ENCODE assay signal across 8 cellular contexts in genomic region chr1:32107742-32108661, GRCh38. TPM values are rescaled to one million over a fixed set of nuclear protein-coding genes. Genes with fewer than 3 reads are reported as not detected.
DNase-seq lines count a peak whose midpoint lies in the region; FAIRE-seq and TF ChIP-seq lines count a peak whose summit lies in the region.

TSS of gene KPNA6 (plus strand) at chr1:32108056. CDS start at chr1:32108131, 75 bp downstream.

- H3K9ac ChIP-seq in neuronal stem cell (ENCODE audit: low read depth, low read length, poor library complexity), result peak within 1 kb of the TSS; percentile 90
- peak within 1 kb of the TSS; percentile 99 to 100 (median 100) for H3K9ac ChIP-seq in subcutaneous abdominal adipose tissue (ENCODE audit: low read length in 5 of 5)

- no peak for FAIRE-seq in frontal cortex (lab: Jason Lieb, UNC)

- H3K23ac ChIP-seq in neuronal stem cell (ENCODE audit: low read depth, low read length, poor library complexity), result peak within 1 kb of the TSS; percentile 92

- no peaks in the 10 kb centered on the region for H3K27me3 ChIP-seq in neuronal stem cell (ENCODE audit: control insufficient read depth in 3 of 3, insufficient read depth in 3 of 3, low read depth in 1 of 3, low read length in 3 of 3)
- no peaks in the 10 kb centered on the region for H3K27me3 ChIP-seq in subcutaneous abdominal adipose tissue (ENCODE audit: control insufficient read depth in 5 of 5, insufficient read depth in 4 of 5, low read length in 5 of 5)

- peaks cover 4% of the 10 kb centered on the region for H3K79me1 ChIP-seq in neuronal stem cell (ENCODE audit: low read depth, low read length)

- DNase-seq in ELF-1 (ENCODE audit: low read depth, low spot score) (peak; percentile 91), HCEC 1CT (peak; percentile 96), NB4 (ENCODE audit: low read depth) (peak; percentile 96), SK-N-DZ (ENCODE audit: low spot score) (peak; percentile 95), frontal cortex (ENCODE audit: low spot score in 2 of 2) (peak; percentile 64 to 75), neuronal stem cell (ENCODE audit: low spot score) (peak; percentile 92)
- DNase-seq in activated naive CD4-positive, alpha-beta T cell treated with Interleukin-2 at 50 U/mL for 16 hours, result peak; percentile 92

- peak; percentile 55 for TF ChIP-seq POLR2A in NB4 (IDR thresholded peaks at IDR 0.05; ENCODE audit: extremely low read depth, insufficient read length)

- no peak within 1 kb of the TSS for H2BK120ac ChIP-seq in neuronal stem cell (ENCODE audit: low read depth, low read length)

- no peak within 1 kb of the TSS for H4K91ac ChIP-seq in neuronal stem cell (ENCODE audit: low read depth, low read length, poor library complexity)

- H3K4me3 ChIP-seq in NB4 (ENCODE audit: low read depth, low read length) (peak within 1 kb of the TSS; percentile 99), neuronal stem cell (ENCODE audit: low read length in 2 of 2) (peak within 1 kb of the TSS; percentile 93 to 99), subcutaneous abdominal adipose tissue (ENCODE audit: low read depth in 1 of 5, low read length in 5 of 5) (peak within 1 kb of the TSS; percentile 88 to 100 (median 97))

- peak within 1 kb of the TSS; percentile 73 for H2AK5ac ChIP-seq in neuronal stem cell (ENCODE audit: low read depth, low read length)

- peak within 1 kb of the TSS; percentile 58 for H3K18ac ChIP-seq in neuronal stem cell (ENCODE audit: low read length)

- TF ChIP-seq CTCF in NB4 (IDR thresholded peaks at IDR 0.05; ENCODE audit: low read depth, low read length), result no peak

- H2BK15ac ChIP-seq in neuronal stem cell (ENCODE audit: low read length), result no peak within 1 kb of the TSS

- no peak within 1 kb of the TSS for H4K8ac ChIP-seq in neuronal stem cell (ENCODE audit: low read depth, low read length)

- no peak within 1 kb of the TSS for H2BK12ac ChIP-seq in neuronal stem cell (ENCODE audit: low read length)

- peak within 1 kb of the TSS; percentile 70 for H3K4me2 ChIP-seq in neuronal stem cell (ENCODE audit: insufficient read depth, low read length, poor library complexity, severe bottlenecking)

- H3K36me3 ChIP-seq in neuronal stem cell (replicated peaks in 1 of 2; ENCODE audit: control insufficient read depth in 2 of 2, insufficient read depth in 2 of 2, low read length in 2 of 2), result peaks cover 0 to 18% of the 10 kb centered on the region in 2 donors
- peaks cover 0 to under 1% (median 0%) of the 10 kb centered on the region in 5 donors for H3K36me3 ChIP-seq in subcutaneous abdominal adipose tissue (ENCODE audit: control insufficient read depth in 5 of 5, insufficient read depth in 5 of 5, low read length in 5 of 5)

- no peaks in the 10 kb centered on the region for H3K9me3 ChIP-seq in neuronal stem cell (replicated peaks in 1 of 2; ENCODE audit: control insufficient read depth in 2 of 2, insufficient read depth in 1 of 2, low read depth in 1 of 2, low read length in 2 of 2)
- H3K9me3 ChIP-seq in subcutaneous abdominal adipose tissue (ENCODE audit: control insufficient read depth in 5 of 5, low read length in 5 of 5), result no peaks in the 10 kb centered on the region

- WGBS in neuronal stem cell (ENCODE audit: extremely low coverage in 2 of 2, insufficient read length in 2 of 2, insufficient replicate concordance in 1 of 2), 2 donors, result no CpG with 5 or more reads among the region's 45 CpGs

- peak within 1 kb of the TSS; percentile 85 for H2AFZ ChIP-seq in neuronal stem cell (ENCODE audit: low read length)

- H3K14ac ChIP-seq in neuronal stem cell (ENCODE audit: low read length), result peak within 1 kb of the TSS; percentile 1

- H2BK5ac ChIP-seq in neuronal stem cell (ENCODE audit: low read length), result no peak within 1 kb of the TSS

- H3K4me1 ChIP-seq in neuronal stem cell (ENCODE audit: control insufficient read depth in 2 of 2, insufficient read depth in 1 of 2, low read depth in 1 of 2, low read length in 2 of 2) (peaks cover 1 to 4% of the 10 kb centered on the region in 2 donors), subcutaneous abdominal adipose tissue (ENCODE audit: control insufficient read depth in 5 of 5, insufficient read depth in 5 of 5, low read length in 5 of 5) (peaks cover 2 to 42% (median 34%) of the 10 kb centered on the region in 5 donors)

- H3K27ac ChIP-seq in neuronal stem cell (replicated peaks; ENCODE audit: low read length) (peak within 1 kb of the TSS; percentile 66), subcutaneous abdominal adipose tissue (ENCODE audit: low read depth, low read length) (peak within 1 kb of the TSS; percentile 97)

- no peak within 1 kb of the TSS for H3K4ac ChIP-seq in neuronal stem cell (ENCODE audit: low read length)

RNA-seq across cellular contexts. Expression of gene KPNA6, which starts in this region (rescaled TPM):
- polyA plus RNA-seq in SK-N-DZ (2014; cell fraction: cytosol; rRNA removed), result 26.2 and 33.5 TPM in 2 replicates
- 13.3 and 19.3 TPM in 2 replicates for polyA plus RNA-seq in SK-N-DZ (2014; cell fraction: nucleus; rRNA removed)
- 21.2 TPM for total RNA-seq in frontal cortex
- polyA plus RNA-seq in neuronal stem cell (2013, experiment 1 of 2), result 24.0 TPM
- polyA plus RNA-seq in neuronal stem cell (2013, experiment 2 of 2), result 24.9 TPM

Comparison
In these comparisons a context has a peak if more than half of its experiments do, and no peak if none do; other contexts are left out.
1. Peak in every context shown above with its lines: DNase-seq, H3K4me3 ChIP-seq and H3K27ac ChIP-seq.